In the genomic region with DNA sequence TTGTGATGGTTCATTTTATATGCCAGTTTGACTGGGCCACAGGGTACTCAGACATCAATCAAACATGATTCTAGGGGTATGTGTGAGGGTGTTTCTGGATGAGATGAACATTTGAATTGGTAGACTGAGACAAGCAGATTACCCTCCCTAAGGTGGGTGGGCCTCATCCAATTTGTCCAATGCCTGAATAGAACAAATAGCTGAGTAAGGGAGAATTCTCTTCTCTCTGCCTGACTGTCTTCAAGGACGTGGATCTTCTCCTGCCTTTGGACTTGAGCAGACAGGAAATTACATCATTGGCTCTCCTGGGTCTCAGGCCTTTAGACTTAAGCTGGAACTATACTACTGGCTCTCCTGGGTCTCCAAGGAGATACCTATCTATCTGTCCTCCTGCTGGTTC, we compare ENCODE assay signal across 21 cellular contexts.
"Had no signal": no experiment of that assay in that cellular context is flagged by ENCODE, and none has a peak within 500 bp of the region (broad histone marks: within the 10 kb centered on the region; RNA-seq: fewer than 3 reads in every experiment).

No MANE protein-coding gene starts in this region.

- H3K4me1 ChIP-seq: gastrocnemius medialis, left ventricle myocardium inferior, lower lobe of right lung, prostate gland, right atrium auricular region, tibial nerve, upper lobe of right lung, uterus had no signal

- DNase-seq: dorsolateral prefrontal cortex; effector CD4-positive, alpha-beta T cell; gastrocnemius medialis; head of caudate nucleus; kidney; left cardiac atrium; left ventricle myocardium inferior; lower lobe of right lung; naive thymus-derived CD8-positive, alpha-beta T cell; nephron progenitor cell; nucleus accumbens; sigmoid colon; stimulated activated CD4-positive, alpha-beta T cell treated with anti-CD3 and anti-CD28 coated beads, Interleukin-15, amount 100 ng/mL, for 24 hours; stimulated activated CD4-positive, alpha-beta T cell treated with anti-CD3 and anti-CD28 coated beads, Interleukin-2, amount 100 ng/mL, for 48 hours; stimulated activated naive B cell treated with anti-CD40 and anti-IgM and Interleukin-4, amounts not matched to agents 10 μg/mL and 1 μg/mL and 100 μg/mL, for 72 hours; upper lobe of right lung; uterus had no signal

- ATAC-seq: gastrocnemius medialis; left cardiac atrium; lower lobe of right lung; naive thymus-derived CD8-positive, alpha-beta T cell; stimulated activated naive B cell treated with anti-CD40 and anti-IgM and Interleukin-4, amounts not matched to agents 10 μg/mL and 1 μg/mL and 100 μg/mL, for 72 hours; upper lobe of right lung had no signal

- H3K9me3 ChIP-seq: gastrocnemius medialis, prostate gland, right atrium auricular region, sigmoid colon, thoracic aorta, uterus had no signal

- H3K4me3 ChIP-seq: dorsolateral prefrontal cortex, gastrocnemius medialis, left ventricle myocardium inferior, lower lobe of right lung, prostate gland, right atrium auricular region, sigmoid colon, thoracic aorta, tibial nerve, upper lobe of right lung, uterus had no signal

- H3K27me3 ChIP-seq: dorsolateral prefrontal cortex, gastrocnemius medialis, right atrium auricular region, sigmoid colon, tibial nerve, upper lobe of right lung, uterus had no signal

- H3K27ac ChIP-seq: dorsolateral prefrontal cortex, gastrocnemius medialis, left ventricle myocardium inferior, lower lobe of right lung, prostate gland, right atrium auricular region, sigmoid colon, thoracic aorta, tibial nerve, upper lobe of right lung, uterus had no signal

- H3K36me3 ChIP-seq: gastrocnemius medialis, left ventricle myocardium inferior, lower lobe of right lung, prostate gland, right atrium auricular region, sigmoid colon, thoracic aorta, tibial nerve, upper lobe of right lung, uterus had no signal
